Comparison of ENCODE assay signal across 8 cellular contexts in genomic region chr4:158768577-158769174, GRCh38. TPM values are rescaled to one million over a fixed set of nuclear protein-coding genes. Genes with fewer than 3 reads are reported as not detected.
DNase-seq lines count a peak whose midpoint lies in the region; ATAC-seq and TF ChIP-seq lines count a peak whose summit lies in the region.

TSS of gene FNIP2 (plus strand) at chr4:158769026. CDS start at chr4:158769213, 187 bp downstream.

- no peak for TF ChIP-seq CTCF in CD8-positive, alpha-beta T cell (IDR thresholded peaks at IDR 0.05)

- no peaks in the 10 kb centered on the region for H3K9me3 Mint-ChIP-seq in CD8-positive, alpha-beta T cell

- POLR2A ChIA-PET in CD8-positive, alpha-beta T cell (lab: Charles Lee): interaction anchor here (1.1 to 2.4 kb wide), 4 partner anchors 21 to 410 kb away, joined by 3 to 8 read pairs (median 3); partner anchors contain the start of gene PPID

- H3K27me3 ChIP-seq in CD8-positive, alpha-beta T cell (ENCODE audit: insufficient read depth, low read length): no peaks in the 10 kb centered on the region
- H3K27me3 ChIP-seq in NT2/D1 (ENCODE audit: insufficient read depth, insufficient read length): peaks cover 19% of the 10 kb centered on the region
- no peaks in the 10 kb centered on the region for H3K27me3 ChIP-seq in esophagus (ENCODE audit: control insufficient read depth in 1 of 2, insufficient read depth in 2 of 2, low read length in 2 of 2)
- no peaks in the 10 kb centered on the region for H3K27me3 ChIP-seq in mucosa of stomach (ENCODE audit: control insufficient read depth, insufficient read depth, low read length)

- H3K36me3 Mint-ChIP-seq in CD8-positive, alpha-beta T cell: peaks cover 8% of the 10 kb centered on the region

- H3K27me3 Mint-ChIP-seq in CD8-positive, alpha-beta T cell (ENCODE audit: low read depth): no peaks in the 10 kb centered on the region

- H3K27ac ChIP-seq in CD8-positive, alpha-beta T cell (ENCODE audit: low read depth, low read length): peak within 1 kb of the TSS; percentile 56
- peak within 1 kb of the TSS; percentile 86 to 88 for H3K27ac ChIP-seq in esophagus (ENCODE audit: low read depth in 2 of 2, low read length in 1 of 2)

- peak within 1 kb of the TSS; percentile 99 for H3K4me3 Mint-ChIP-seq in CD8-positive, alpha-beta T cell

- peak; percentile 30 to 83 (median 66) for DNase-seq in CD8-positive, alpha-beta T cell
- peak; percentile 25 for DNase-seq in NT2/D1 (ENCODE audit: low read depth, low spot score)
- DNase-seq in activated T-cell treated with anti-CD3 and anti-CD28 coated beads, Interleukin-2, amount 50 U/mL, for 1 hour: peak; percentile 78
- peak; percentile 69 for DNase-seq in stimulated activated CD8-positive, alpha-beta memory T cell treated with anti-CD3 and anti-CD28 coated beads, Interleukin-4, amount 100 ng/mL, for 48 hours

- CTCF ChIA-PET in CD8-positive, alpha-beta T cell (lab: Charles Lee): interaction anchor here (1.2 to 1.5 kb wide), 3 partner anchors 10 to 58 kb away, joined by 3 read pairs; partner anchors contain the start of gene PPID

- 1% methylated on average over 80 to 85 of the region's 85 CpGs for WGBS in esophagus, 2 donors

- peak within 1 kb of the TSS; percentile 84 for H3K4me3 ChIP-seq in CD8-positive, alpha-beta T cell (ENCODE audit: low read depth, low read length)
- H3K4me3 ChIP-seq in NT2/D1 (ENCODE audit: insufficient read length, low read depth) (peak within 1 kb of the TSS; percentile 70), esophagus (ENCODE audit: low read depth in 1 of 2, low read length in 2 of 2) (peak within 1 kb of the TSS; percentile 74 to 91), mucosa of stomach (ENCODE audit: low read length) (peak within 1 kb of the TSS; percentile 62)

- no peaks in the 10 kb centered on the region for H3K36me3 ChIP-seq in CD8-positive, alpha-beta T cell (ENCODE audit: insufficient read depth, low read length)
- no peaks in the 10 kb centered on the region for H3K36me3 ChIP-seq in NT2/D1 (ENCODE audit: insufficient read depth, insufficient read length, low read length)
- no peaks in the 10 kb centered on the region for H3K36me3 ChIP-seq in esophagus (ENCODE audit: control insufficient read depth in 2 of 2, insufficient read depth in 2 of 2, low read length in 1 of 2)
- H3K36me3 ChIP-seq in mucosa of stomach (ENCODE audit: control insufficient read depth, insufficient read depth, low read length): no peaks in the 10 kb centered on the region

- intact Hi-C loops in CD8-positive, alpha-beta T cell (cut with DNase I, micrococcal nuclease): loop anchor here (1.0 to 2.0 kb wide), 6 partner anchors 40 to 334 kb away; partner anchors contain the start of genes ETFDH (in 2 of the 2), RAPGEF2 (in 2 of the 2) and PPID (in 1 of the 2)

- peak within 1 kb of the TSS; percentile 97 for H3K27ac Mint-ChIP-seq in CD8-positive, alpha-beta T cell

- H3K9ac ChIP-seq in NT2/D1 (ENCODE audit: insufficient read length, low read depth) (peak within 1 kb of the TSS; percentile 79), mucosa of stomach (ENCODE audit: low read length) (peak within 1 kb of the TSS; percentile 84)

- ATAC-seq in CD8-positive, alpha-beta T cell: peak; percentile 79
- ATAC-seq in GM19438 (IDR thresholded peaks at IDR 0.05; ENCODE audit: low read depth, unreplicated experiment): peak; percentile 76
- peak; percentile 63 for ATAC-seq in HG03558 (IDR thresholded peaks at IDR 0.05; ENCODE audit: extremely low read depth, unreplicated experiment)

- H3K4me1 Mint-ChIP-seq in CD8-positive, alpha-beta T cell (ENCODE audit: low read depth): peaks cover 37% of the 10 kb centered on the region

- H3K9me3 ChIP-seq in CD8-positive, alpha-beta T cell (ENCODE audit: low read length): no peaks in the 10 kb centered on the region
- H3K9me3 ChIP-seq in NT2/D1 (ENCODE audit: insufficient read depth, low read length) (no peaks in the 10 kb centered on the region), esophagus (ENCODE audit: control insufficient read depth in 2 of 2, insufficient read depth in 1 of 2, low read depth in 1 of 2, low read length in 1 of 2) (no peaks in the 10 kb centered on the region), mucosa of stomach (ENCODE audit: control insufficient read depth, low read length) (no peaks in the 10 kb centered on the region)

- peaks cover 16% of the 10 kb centered on the region for H3K4me1 ChIP-seq in CD8-positive, alpha-beta T cell (ENCODE audit: insufficient read depth, low read length)
- H3K4me1 ChIP-seq in NT2/D1 (ENCODE audit: insufficient read depth, insufficient read length) (no peaks in the 10 kb centered on the region), esophagus (ENCODE audit: control insufficient read depth in 2 of 2, insufficient read depth in 2 of 2, low read length in 1 of 2) (no peaks in the 10 kb centered on the region), mucosa of stomach (ENCODE audit: control insufficient read depth, insufficient read depth, low read length) (peaks cover 12% of the 10 kb centered on the region)

RNA-seq across cellular contexts. Expression of gene FNIP2, which starts in this region (rescaled TPM):
- total RNA-seq in CD8-positive, alpha-beta T cell: 1 to 10 TPM; 8.1 to 8.9 TPM
- polyA plus RNA-seq in esophagus: 1 to 10 TPM; 2.0 to 2.9 TPM

Comparison
In these comparisons a context has a peak if more than half of its experiments do, and no peak if none do; other contexts are left out.
1. Peak in every context shown above with its lines: DNase-seq, ATAC-seq, H3K4me3 ChIP-seq and H3K27ac ChIP-seq.
2. DNase-seq: peak in every context shown above with its lines; median percentile 78 in activated T-cell treated with anti-CD3 and anti-CD28 coated beads, Interleukin-2, amount 50 U/mL, for 1 hour; 69 in stimulated activated CD8-positive, alpha-beta memory T cell treated with anti-CD3 and anti-CD28 coated beads, Interleukin-4, amount 100 ng/mL, for 48 hours; 66 in CD8-positive, alpha-beta T cell; 25 in NT2/D1.